In the genomic region with DNA sequence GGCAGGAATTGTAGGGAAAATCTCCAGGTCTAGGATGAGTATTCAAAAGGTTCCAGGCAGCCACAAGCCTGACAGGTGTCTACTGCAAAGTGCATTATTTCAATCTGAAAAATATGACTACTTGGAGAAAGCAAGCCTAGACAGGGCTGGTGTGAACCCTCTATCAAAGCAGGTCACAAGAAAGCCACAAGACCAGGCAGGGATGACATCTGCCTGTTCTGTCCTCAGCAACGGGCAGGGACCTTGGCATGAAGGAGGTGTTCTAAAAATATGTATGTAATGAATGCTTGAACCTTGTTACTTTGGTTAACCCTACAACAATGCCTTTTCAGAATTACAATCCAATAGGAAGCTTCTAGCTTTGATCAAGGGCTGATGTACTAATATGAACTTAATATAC, we compare ENCODE assay signal across 19 cellular contexts. TPM values are rescaled to one million over a fixed set of nuclear protein-coding genes. Genes with fewer than 3 reads are reported as not detected.
"Had no signal": no experiment of that assay in that cellular context is flagged by ENCODE, and none has a peak within 500 bp of the region (broad histone marks: within the 10 kb centered on the region; RNA-seq: fewer than 3 reads in every experiment).

No MANE protein-coding gene starts in this region.

- H3K4me1 Mint-ChIP-seq: activated B cell treated with CpG ODN at 0.5 μM for 24 hours had no signal

- H3K4me3 Mint-ChIP-seq: activated B cell treated with CpG ODN at 0.5 μM for 24 hours; brain; T-helper 2 cell treated with Interferon-gamma antibody and Interleukin-4, amounts not matched to agents 5 μg/mL and 100 μg/mL, for 36 hours had no signal

- H3K36me3 Mint-ChIP-seq: brain, naive B cell had no signal

- FAIRE-seq: small intestine had no signal

- DNase-seq: activated B cell treated with CpG ODN at 0.5 μM for 24 hours; activated CD4-positive, alpha-beta T cell treated with anti-CD3 and anti-CD28 coated beads for 48 hours; activated CD8-positive, alpha-beta memory T cell treated with anti-CD3 and anti-CD28 coated beads for 24 hours; activated naive CD4-positive, alpha-beta T cell; activated naive CD8-positive, alpha-beta T cell treated with anti-CD3 and anti-CD28 coated beads, Interleukin-2, amount 10 ng/mL, durations not matched to agents 7 days and 5 days; erythroblast; lower lobe of right lung; midbrain; naive B cell; small intestine; stomach had no signal

- H3K36me3 ChIP-seq: lower lobe of right lung, neutrophil, stomach, thoracic aorta had no signal

- H3K9me3 ChIP-seq: lower lobe of right lung, neutrophil, stomach, thoracic aorta had no signal

- ATAC-seq: lower lobe of right lung had no signal

- H3K79me2 ChIP-seq: parathyroid adenoma had no signal

- H3K27ac ChIP-seq: lower lobe of right lung, neutrophil, parathyroid adenoma, stomach, thoracic aorta had no signal

- H3K9ac ChIP-seq: parathyroid adenoma had no signal

- H3K4me3 ChIP-seq: lower lobe of right lung, stomach, thoracic aorta had no signal

- H2AFZ ChIP-seq: parathyroid adenoma had no signal

- H3K9me3 Mint-ChIP-seq: activated B cell treated with CpG ODN at 0.5 μM for 24 hours; brain; naive B cell; T-helper 2 cell treated with Interferon-gamma antibody and Interleukin-4, amounts not matched to agents 5 μg/mL and 100 μg/mL, for 36 hours had no signal

- H3K27ac Mint-ChIP-seq: activated B cell treated with CpG ODN at 0.5 μM for 24 hours; activated naive CD8-positive, alpha-beta T cell treated with anti-CD3 and anti-CD28 coated beads, Interleukin-2, amount 10 ng/mL, durations not matched to agents 7 days and 5 days; brain; naive B cell; T-helper 2 cell treated with Interferon-gamma antibody and Interleukin-4, amounts not matched to agents 5 μg/mL and 100 μg/mL, for 36 hours had no signal

RNA-seq across cellular contexts. Expression of a gene that starts 1.2 kb away (rescaled TPM):
- total RNA-seq: activated B cell treated with CpG ODN at 0.5 μM for 24 hours; activated naive CD8-positive, alpha-beta T cell treated with anti-CD3 and anti-CD28 coated beads, Interleukin-2, amount 10 ng/mL, durations not matched to agents 7 days and 5 days; dermis microvascular lymphatic vessel endothelial cell; lower lobe of right lung; renal cortical epithelial cell; stomach; thoracic aorta; ureter had no signal

RNA-seq across cellular contexts. Expression of a gene that starts 36.2 kb away (rescaled TPM):
- total RNA-seq: dermis microvascular lymphatic vessel endothelial cell, renal cortical epithelial cell, ureter had no signal
- polyA plus RNA-seq: stomach had no signal
